7 cellular contexts compared by ENCODE assay signal in the genomic region with DNA sequence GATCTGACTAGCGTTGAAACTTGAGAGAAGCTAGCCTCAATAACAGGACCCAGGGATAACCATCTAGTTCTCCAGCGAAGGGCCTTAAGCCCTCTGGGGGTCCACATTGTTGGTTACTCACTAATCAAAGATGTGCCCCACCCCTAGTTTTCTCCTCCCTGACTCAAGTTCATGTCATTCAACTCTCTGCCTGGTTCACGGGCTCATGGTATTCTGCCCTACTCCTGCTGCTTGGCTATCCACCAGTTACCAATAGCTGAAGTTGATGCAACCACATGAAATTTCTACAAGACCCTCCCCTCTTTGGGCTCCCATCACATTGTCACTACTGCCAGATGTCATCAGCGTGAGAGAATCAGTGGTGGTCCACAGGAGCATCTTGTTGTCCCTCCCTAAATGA. TPM values are rescaled to one million over a fixed set of nuclear protein-coding genes. Genes with fewer than 3 reads are reported as not detected.
"Had no signal": no experiment of that assay in that cellular context is flagged by ENCODE, and none has a peak within 500 bp of the region (broad histone marks: within the 10 kb centered on the region; RNA-seq: fewer than 3 reads in every experiment).

No MANE protein-coding gene starts in this region.

RNA-seq across cellular contexts. Expression of a gene that starts 38.4 kb away (rescaled TPM):
- total RNA-seq: lung microvascular endothelial cell; mesenteric fat pad; naive thymus-derived CD4-positive, alpha-beta T cell had no signal
- polyA plus RNA-seq: immature natural killer cell; keratinocyte; liver; mammary epithelial cell; naive thymus-derived CD4-positive, alpha-beta T cell had no signal
